In genomic region chr3:122102191-122102935, GRCh38 we compare ENCODE assay signal across 1 cellular context.
TF ChIP-seq lines count a peak whose summit lies in the region.

No MANE protein-coding gene starts in this region.

TF ChIP-seq in HepG2, 621 proteins besides CTCF, POLR2A, EP300 and RAD21 (continued from another document):
- TF ChIP-seq PBX2 (CRISPR knock-in tag; IDR thresholded peaks at IDR 0.05), result no peak
- TF ChIP-seq TCF7L2 (IDR thresholded peaks at IDR 0.05; ENCODE audit: low read depth, low read length), result no peak
- no peak for TF ChIP-seq SOX13 (IDR thresholded peaks at IDR 0.05)
- no peak for TF ChIP-seq SOX13 (CRISPR knock-in tag; conservative IDR thresholded peaks at IDR 0.05 in 1 of 2, IDR thresholded peaks at IDR 0.05 in 1 of 2)
- no peak for TF ChIP-seq RERE (CRISPR knock-in tag; IDR thresholded peaks at IDR 0.05; ENCODE audit: low read depth)
- TF ChIP-seq MTF1 (CRISPR knock-in tag; IDR thresholded peaks at IDR 0.05), result no peak
- no peak for TF ChIP-seq ZNF20 (CRISPR knock-in tag; IDR thresholded peaks at IDR 0.05)
- TF ChIP-seq ZKSCAN8 (CRISPR knock-in tag; IDR thresholded peaks at IDR 0.05; ENCODE audit: borderline replicate concordance), result no peak
- no peak for TF ChIP-seq FOSL1 (CRISPR knock-in tag; IDR thresholded peaks at IDR 0.05; ENCODE audit: borderline replicate concordance)
- TF ChIP-seq ZC3H13 (CRISPR knock-in tag; IDR thresholded peaks at IDR 0.05), result no peak
- no peak for TF ChIP-seq TAF15 (IDR thresholded peaks at IDR 0.05; ENCODE audit: low read depth, low read length, poor library complexity, severe bottlenecking)
- TF ChIP-seq BRD4 (CRISPR knock-in tag; IDR thresholded peaks at IDR 0.05), result no peak
- TF ChIP-seq ZNF570 (CRISPR knock-in tag; IDR thresholded peaks at IDR 0.05; ENCODE audit: borderline replicate concordance), result no peak
